13 cellular contexts compared by ENCODE assay signal in the genomic region with DNA sequence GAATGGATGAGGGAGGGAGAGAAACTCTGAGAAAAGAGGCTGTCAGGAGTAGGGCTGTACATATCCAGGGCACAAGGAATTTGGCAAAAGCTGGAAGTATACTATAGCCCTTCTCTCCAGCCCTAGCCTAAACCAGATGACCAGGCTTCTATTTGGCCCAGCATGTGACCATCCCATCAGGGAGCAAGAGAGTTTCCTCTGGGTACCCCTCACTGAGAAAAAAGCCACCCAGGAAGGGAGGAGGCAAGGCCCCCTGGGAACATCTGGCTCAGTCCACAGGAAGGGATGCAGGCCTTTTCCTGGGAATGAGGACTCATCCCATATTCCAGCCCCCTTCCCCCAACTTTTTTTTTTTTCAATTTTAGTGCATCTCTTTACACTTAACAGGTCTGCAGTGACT. TPM values are rescaled to one million over a fixed set of nuclear protein-coding genes. Genes with fewer than 3 reads are reported as not detected.
DNase-seq lines count a peak whose midpoint lies in the region; ATAC-seq, FAIRE-seq and TF ChIP-seq lines count a peak whose summit lies in the region.
"Had no signal": no experiment of that assay in that cellular context is flagged by ENCODE, and none has a peak within 500 bp of the region (broad histone marks: within the 10 kb centered on the region; RNA-seq: fewer than 3 reads in every experiment).

No MANE protein-coding gene starts in this region.

- CTCF ChIA-PET in RWPE1 (lab: Yijun Ruan, JAX) = no interaction called here

- peaks cover 16 to 21% of the 10 kb centered on the region in 2 donors for H3K36me3 Mint-ChIP-seq in activated T-cell treated with anti-CD3 and anti-CD28 coated beads, Interleukin-2, amount 50 U/mL, for 72 hours (ENCODE audit: insufficient read depth in 2 of 2)

- no peak for ATAC-seq in activated T-cell treated with anti-CD3 and anti-CD28 coated beads, Interleukin-2, amount 50 U/mL, for 72 hours (replicated peaks in 1 of 2)
- ATAC-seq in pancreas = no peak

- peak overlapping the region; percentile 98 for H3K27ac Mint-ChIP-seq in activated T-cell treated with anti-CD3 and anti-CD28 coated beads, Interleukin-2, amount 50 U/mL, for 72 hours

- intact Hi-C loops in adrenal gland (cut with DNase I) = no loop called here
- intact Hi-C loops in pancreas (cut with DNase I) = loop anchor here in 1 of 3 donors (10.0 kb wide), 1 partner anchor 142 kb away; no protein-coding TSS in a partner anchor

- H3K36me3 ChIP-seq in thymus (ENCODE audit: control insufficient read depth, insufficient read depth) = no peaks in the 10 kb centered on the region
- no peaks in the 10 kb centered on the region for H3K36me3 ChIP-seq in adrenal gland (replicated peaks in 1 of 2)
- H3K36me3 ChIP-seq in pancreas = no peaks in the 10 kb centered on the region

- no peak for TF ChIP-seq POLR2A in adrenal gland (IDR thresholded peaks at IDR 0.05)

- H3K27me3 ChIP-seq in thymus (ENCODE audit: control insufficient read depth, insufficient read depth) (no peaks in the 10 kb centered on the region), adrenal gland (no peaks in the 10 kb centered on the region), pancreas (no peaks in the 10 kb centered on the region)

- POLR2A ChIA-PET in RWPE1 (lab: Yijun Ruan, JAX; ENCODE audit: low non-redundant PET) = no interaction called here

- H3K9me3 Mint-ChIP-seq in activated T-cell treated with anti-CD3 and anti-CD28 coated beads, Interleukin-2, amount 50 U/mL, for 72 hours = peaks cover 2 to 7% of the 10 kb centered on the region in 2 donors

- H3K4me3 ChIP-seq in thymus (ENCODE audit: low read length) (no peak overlapping the region), adrenal gland (no peak overlapping the region), pancreas (no peak overlapping the region)

- TF ChIP-seq CTCF in RWPE1 (conservative IDR thresholded peaks at IDR 0.05; ENCODE audit: low read depth) (no peak), adrenal gland (IDR thresholded peaks at IDR 0.05) (no peak), pancreas (IDR thresholded peaks at IDR 0.05) (no peak)

- H3K4me1 ChIP-seq in thymus (ENCODE audit: control insufficient read depth, insufficient read depth, low read length) (peaks cover 43% of the 10 kb centered on the region), adrenal gland (replicated peaks in 1 of 2) (peaks cover 0 to 14% of the 10 kb centered on the region in 2 donors), pancreas (peaks cover 9 to 51% (median 29%) of the 10 kb centered on the region in 3 donors)

- FAIRE-seq in pancreas (lab: Jason Lieb, UNC) = no peak

- DNase-seq in activated T-cell treated with anti-CD3 and anti-CD28 coated beads, Interleukin-2, amount 50 U/mL, for 72 hours = no peak
- DNase-seq in activated T-cell treated with anti-CD3 and anti-CD28 coated beads for 4 hours (no peak), RWPE1 (ENCODE audit: low spot score) (no peak), epithelial cell of prostate (ENCODE audit: low read depth, low spot score) (no peak), adrenal gland (no peak), SIG-M5 (lab: John Stamatoyannopoulos, UW) (no peak), pancreas (no peak)
- DNase-seq: activated CD4-positive, alpha-beta T cell treated with anti-CD3 and anti-CD28 coated beads for 48 hours; amygdala; NCI-H1105; NCI-H226; OCI-M1 had no signal

- H3K27ac ChIP-seq in RWPE1 = peak overlapping the region; percentile 31; the same call in 1 of the 2 replicates
- H3K27ac ChIP-seq in epithelial cell of prostate = peak overlapping the region; percentile 97
- peak overlapping the region; percentile 53 for H3K27ac ChIP-seq in thymus (ENCODE audit: low read depth)
- no peak overlapping the region for H3K27ac ChIP-seq in adrenal gland
- H3K27ac ChIP-seq in pancreas = no peak overlapping the region

- H3K9me3 ChIP-seq in thymus (ENCODE audit: control insufficient read depth) = no peaks in the 10 kb centered on the region
- H3K9me3 ChIP-seq in adrenal gland (replicated peaks in 1 of 3) = no peaks in the 10 kb centered on the region
- H3K9me3 ChIP-seq in pancreas = no peaks in the 10 kb centered on the region

- H3K27me3 Mint-ChIP-seq in activated T-cell treated with anti-CD3 and anti-CD28 coated beads, Interleukin-2, amount 50 U/mL, for 72 hours (ENCODE audit: low read depth) = no peaks in the 10 kb centered on the region

- peak overlapping the region; percentile 77 for H3K4me3 Mint-ChIP-seq in activated T-cell treated with anti-CD3 and anti-CD28 coated beads, Interleukin-2, amount 50 U/mL, for 72 hours

- peaks cover 97% of the 10 kb centered on the region for H3K4me1 Mint-ChIP-seq in activated T-cell treated with anti-CD3 and anti-CD28 coated beads, Interleukin-2, amount 50 U/mL, for 72 hours (ENCODE audit: low read depth)

RNA-seq across cellular contexts. Expression of a gene that starts 8.3 kb away (rescaled TPM):
- total RNA-seq in activated T-cell treated with anti-CD3 and anti-CD28 coated beads, Interleukin-2, amount 50 U/mL, for 72 hours = 100 to 1,000 TPM; 385 to 504 TPM
- polyA plus RNA-seq in thymus (78.7 TPM), adrenal gland (10 to 100 TPM; 20.2 to 81.2 (median 32.5) TPM), pancreas (100 to 1,000 TPM; 133 TPM)
- total RNA-seq in adrenal gland (100 to 1,000 TPM in 2 of 8 donors, 10 to 100 TPM in 6; 65.3 to 110 (median 83.2) TPM), pancreas (100 to 1,000 TPM; 343 to 677 (median 391) TPM)

Comparison
In these comparisons a context has a peak if more than half of its experiments do, and no peak if none do; other contexts are left out.
1. H3K27ac ChIP-seq: peak in RWPE1 (single experiment), epithelial cell of prostate (single experiment) and thymus (single experiment); none in adrenal gland (0 of 5) and pancreas (0 of 4).